ENCODE assay signal across 2 cellular contexts in genomic region chr6:30060634-30060981, GRCh38.
TF ChIP-seq lines count a peak whose summit lies in the region.

No MANE protein-coding gene starts in this region.

TF ChIP-seq in SK-N-SH, 30 proteins besides CTCF, POLR2A, EP300 and RAD21:
- peak; percentile 22; the same call in 1 of the 2 replicates for TF ChIP-seq TAF1 (IDR thresholded peaks at IDR 0.05; ENCODE audit: borderline replicate concordance, low read depth, low read length)
- no peak for TF ChIP-seq NFIC (IDR thresholded peaks at IDR 0.05; ENCODE audit: borderline replicate concordance)
TF ChIP-seq in SK-N-SH: peak in this region for 1.

TF ChIP-seq in endothelial cell of umbilical vein, 7 proteins besides CTCF, POLR2A, EP300 and RAD21:
- TF ChIP-seq FOS (IDR thresholded peaks at IDR 0.05; ENCODE audit: borderline replicate concordance, insufficient read depth, low read length) (peak; percentile 4), EZH2 (IDR thresholded peaks at IDR 0.05; ENCODE audit: borderline replicate concordance, low read depth, low read length, severe bottlenecking) (no peak)
TF ChIP-seq in endothelial cell of umbilical vein: peak in this region for 1.
